9 cellular contexts compared by ENCODE assay signal in genomic region chr19:8342684-8343482, GRCh38. TPM values are rescaled to one million over a fixed set of nuclear protein-coding genes. Genes with fewer than 3 reads are reported as not detected.
DNase-seq lines count a peak whose midpoint lies in the region; ATAC-seq lines count a peak whose summit lies in the region.
"Had no signal": no experiment of that assay in that cellular context is flagged by ENCODE, and none has a peak within 500 bp of the region (broad histone marks: within the 10 kb centered on the region; RNA-seq: fewer than 3 reads in every experiment).

KANK3 (minus strand) TSS chr19:8343262; CDS start chr19:8337828, 5,434 bp downstream.

- DNase-seq in SHP77 (lab: John Stamatoyannopoulos, UW) = peak; percentile 60 to 62
- no peak for DNase-seq in SHP77 treated with DMSO at 0.1 percent for 48 hours (lab: John Stamatoyannopoulos, UW)
- DNase-seq in NCI-H446 treated with DMSO at 0.1 percent for 48 hours (lab: John Stamatoyannopoulos, UW) = peak; percentile 56
- DNase-seq in activated CD4-positive, alpha-beta T cell treated with anti-CD3 and anti-CD28 coated beads, Interleukin-2, amount 50 U/mL, for 4 hours = peak; percentile 89 to 90
- peak; percentile 99 for DNase-seq in dermis blood vessel endothelial cell
- peak; percentile 99 for DNase-seq in left lobe of liver (ENCODE audit: low spot score)
- peak; percentile 94 for DNase-seq in stimulated activated CD4-positive, alpha-beta T cell treated with anti-CD3 and anti-CD28 coated beads, Interleukin-1b, Interleukin-23, amount 100 ng/mL, for 48 hours
- DNase-seq: DND-41 had no signal

- ATAC-seq in HG03108 (IDR thresholded peaks at IDR 0.05; ENCODE audit: unreplicated experiment) = peak; percentile 96
- peak; percentile 98 for ATAC-seq in left lobe of liver

RNA-seq across cellular contexts. Expression of gene KANK3, which starts in this region (rescaled TPM):
- 156 and 179 TPM in 2 replicates for total RNA-seq in dermis blood vessel endothelial cell
- 7.2 TPM for total RNA-seq in left lobe of liver

Comparison
In these comparisons a context has a peak if more than half of its experiments do, and no peak if none do; other contexts are left out.
1. RNA of gene KANK3 (total RNA-seq): 156 to 179 TPM in dermis blood vessel endothelial cell; 7.2 TPM in left lobe of liver (single experiment); every median in the first group is over 10 times any median in the second.